In the genomic region with DNA sequence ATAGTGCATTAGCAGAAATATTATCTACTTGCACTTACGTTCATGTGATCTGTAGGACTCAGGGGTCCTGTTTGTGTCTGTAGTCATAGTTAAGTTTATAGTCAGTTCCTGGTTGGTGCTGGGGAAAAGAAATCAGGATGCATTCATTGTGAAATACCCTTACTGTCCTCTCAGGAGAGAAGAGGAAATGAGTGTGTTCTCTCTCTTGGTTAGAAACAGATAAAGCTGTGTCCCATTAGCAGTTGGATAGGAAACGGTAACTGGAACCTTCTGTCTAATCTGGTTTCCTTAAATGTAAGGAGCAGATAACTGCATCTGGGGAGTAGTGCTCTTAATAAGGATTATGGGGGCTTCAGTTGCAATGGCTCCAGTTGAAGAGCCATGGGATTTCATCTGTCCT, we compare ENCODE assay signal across 9 cellular contexts. TPM values are rescaled to one million over a fixed set of nuclear protein-coding genes. Genes with fewer than 3 reads are reported as not detected.
DNase-seq lines count a peak whose midpoint lies in the region; TF ChIP-seq lines count a peak whose summit lies in the region.
"Had no signal": no experiment of that assay in that cellular context is flagged by ENCODE, and none has a peak within 500 bp of the region (broad histone marks: within the 10 kb centered on the region; RNA-seq: fewer than 3 reads in every experiment).

No MANE protein-coding gene starts in this region.

- peaks cover 4 to 32% of the 10 kb centered on the region in 2 experiments for H3K36me3 ChIP-seq in mesenchymal stem cell (ENCODE audit: control insufficient read depth in 1 of 2, insufficient read depth in 2 of 2, low read depth in 1 of 2, low read length in 2 of 2)
- H3K36me3 ChIP-seq in CD4-positive, alpha-beta memory T cell (ENCODE audit: insufficient read depth, low read length): no peaks in the 10 kb centered on the region
- H3K36me3 ChIP-seq in sigmoid colon: no peaks in the 10 kb centered on the region

- POLR2A ChIA-PET in CD4-positive, alpha-beta memory T cell (lab: Charles Lee; ENCODE audit: partially characterized antibody): no interaction called here
- POLR2A ChIA-PET in GM10248 (lab: Yijun Ruan, JAX): no interaction called here

- H2BK120ac ChIP-seq in mesenchymal stem cell (ENCODE audit: low read depth, low read length): no peak overlapping the region

- H3K4me3 ChIP-seq in cardiac fibroblast (replicated peaks in 1 of 2; ENCODE audit: low read depth in 2 of 2, low read length in 2 of 2) (no peak overlapping the region), mesenchymal stem cell (ENCODE audit: insufficient read depth in 1 of 2, low read depth in 1 of 2, low read length in 2 of 2) (no peak overlapping the region), sigmoid colon (no peak overlapping the region)
- no peak overlapping the region for H3K4me3 ChIP-seq in CD4-positive, alpha-beta memory T cell (ENCODE audit: low read length in 2 of 2)

- CTCF ChIA-PET in CD4-positive, alpha-beta memory T cell (lab: Charles Lee; ENCODE audit: partially characterized antibody): no interaction called here
- CTCF ChIA-PET in GM10248 (lab: Yijun Ruan, JAX): interaction anchor here (1.8 kb wide), 2 partner anchors 8 to 9 kb away, joined by 4 to 9 read pairs; a partner anchor contains a TSS

- no peak for TF ChIP-seq EP300 in sigmoid colon (IDR thresholded peaks at IDR 0.05)

- 0% methylated on average over 2 of the region's 2 CpGs for WGBS in mesenchymal stem cell
- 70 to 84% methylated on average over 2 of the region's 2 CpGs for WGBS in sigmoid colon, 2 donors

- H3K23ac ChIP-seq in mesenchymal stem cell (ENCODE audit: low read length in 2 of 2): no peak overlapping the region

- TF ChIP-seq CTCF in cardiac fibroblast (IDR thresholded peaks at IDR 0.05; ENCODE audit: low read depth, low read length) (no peak), GM10248 (IDR thresholded peaks at IDR 0.05; ENCODE audit: control extremely low read depth, extremely low read depth, low read depth, missing control alignments) (no peak), sigmoid colon (IDR thresholded peaks at IDR 0.05) (no peak)

- no peaks in the 10 kb centered on the region for H3K9me3 Mint-ChIP-seq in CD4-positive, alpha-beta memory T cell

- H4K91ac ChIP-seq in mesenchymal stem cell (ENCODE audit: low read length): no peak overlapping the region

- H3K4ac ChIP-seq in mesenchymal stem cell (ENCODE audit: low read depth in 1 of 2, low read length in 2 of 2): no peak overlapping the region

- no peak overlapping the region for H3K27ac Mint-ChIP-seq in CD4-positive, alpha-beta memory T cell

- H2AK5ac ChIP-seq in mesenchymal stem cell (ENCODE audit: low read length, severe bottlenecking): no peak overlapping the region

- peak overlapping the region; percentile 70 for H3K9ac ChIP-seq in mesenchymal stem cell (ENCODE audit: low read length)

- H3K4me3 Mint-ChIP-seq in CD4-positive, alpha-beta memory T cell: no peak overlapping the region

- no peak overlapping the region for H3K18ac ChIP-seq in mesenchymal stem cell (ENCODE audit: low read depth in 1 of 2, low read length in 2 of 2)

- no peak overlapping the region for H2AFZ ChIP-seq in mesenchymal stem cell (ENCODE audit: low read depth, low read length)

- H3K79me1 ChIP-seq in mesenchymal stem cell (replicated peaks; ENCODE audit: low read length, poor library complexity, severe bottlenecking): peaks cover 4% of the 10 kb centered on the region

- no peak overlapping the region for H2BK5ac ChIP-seq in mesenchymal stem cell (ENCODE audit: low read depth, low read length, poor library complexity, severe bottlenecking)

- H4K8ac ChIP-seq in mesenchymal stem cell (ENCODE audit: low read length): no peak overlapping the region

- peaks cover 4 to 17% of the 10 kb centered on the region in 2 donors for H3K36me3 Mint-ChIP-seq in CD4-positive, alpha-beta memory T cell

- H3K27me3 ChIP-seq in mesenchymal stem cell (ENCODE audit: control insufficient read depth in 1 of 2, insufficient read depth in 1 of 2, low read length in 2 of 2) (no peaks in the 10 kb centered on the region), sigmoid colon (no peaks in the 10 kb centered on the region)
- H3K27me3 ChIP-seq in CD4-positive, alpha-beta memory T cell (ENCODE audit: insufficient read depth, low read length): no peaks in the 10 kb centered on the region

- peak overlapping the region; percentile 27 for H3K27ac ChIP-seq in mesenchymal stem cell (ENCODE audit: low read length, poor library complexity, severe bottlenecking)
- H3K27ac ChIP-seq in CD4-positive, alpha-beta memory T cell (ENCODE audit: low read depth, low read length): no peak overlapping the region
- H3K27ac ChIP-seq in sigmoid colon: peak overlapping the region in 2 of 4 donors; percentile 7 to 45

- H3K9me3 ChIP-seq in mesenchymal stem cell (ENCODE audit: control insufficient read depth, low read length): no peaks in the 10 kb centered on the region
- no peaks in the 10 kb centered on the region for H3K9me3 ChIP-seq in CD4-positive, alpha-beta memory T cell (ENCODE audit: control insufficient read depth in 1 of 2, low read length in 2 of 2)
- H3K9me3 ChIP-seq in sigmoid colon: no peaks in the 10 kb centered on the region

- no peak overlapping the region for H3K4me2 ChIP-seq in mesenchymal stem cell (ENCODE audit: low read length, poor library complexity, severe bottlenecking)

- H3K4me1 ChIP-seq in mesenchymal stem cell (ENCODE audit: control insufficient read depth, insufficient read depth, low read depth, low read length) (peaks cover 8% of the 10 kb centered on the region), sigmoid colon (peaks cover 0 to 18% (median 4%) of the 10 kb centered on the region in 4 donors)
- H3K4me1 ChIP-seq in CD4-positive, alpha-beta memory T cell (ENCODE audit: insufficient read depth, low read length): no peaks in the 10 kb centered on the region

- no peak overlapping the region for H2BK12ac ChIP-seq in mesenchymal stem cell (ENCODE audit: low read length in 2 of 2)

- no peaks in the 10 kb centered on the region for H3K27me3 Mint-ChIP-seq in CD4-positive, alpha-beta memory T cell

- intact Hi-C loops in CD4-positive, alpha-beta memory T cell (cut with micrococcal nuclease): no loop called here
- intact Hi-C loops in sigmoid colon (cut with DNase I): no loop called here

- no peak for TF ChIP-seq POLR2A in sigmoid colon (IDR thresholded peaks at IDR 0.05)

- DNase-seq in EH (ENCODE audit: low read depth) (peak; percentile 84), MV-4-11 (lab: John Stamatoyannopoulos, UW) (peak; percentile 93), cardiac fibroblast (ENCODE audit: low read depth in 2 of 2) (peak; percentile 78 to 93), mesenchymal stem cell (peak; percentile 95), NAMALWA (ENCODE audit: low spot score) (no peak), GM10248 (ENCODE audit: extremely low spot score) (no peak), sigmoid colon (no peak)
- no peak for DNase-seq in CD4-positive, alpha-beta memory T cell
- DNase-seq: activated CD4-positive, alpha-beta T cell treated with anti-CD3 and anti-CD28 coated beads for 1 hour had no signal

- H3K4me1 Mint-ChIP-seq in CD4-positive, alpha-beta memory T cell: peaks cover 17 to 24% (median 22%) of the 10 kb centered on the region in 4 donors

- no peak overlapping the region for H3K14ac ChIP-seq in mesenchymal stem cell (ENCODE audit: low read length in 2 of 2)

- H2BK15ac ChIP-seq in mesenchymal stem cell (ENCODE audit: low read depth, poor library complexity, severe bottlenecking): no peak overlapping the region

RNA-seq across cellular contexts. Expression of a gene that starts 8.9 kb away (rescaled TPM):
- 36.2 TPM for polyA plus RNA-seq in mesenchymal stem cell (2013, experiment 1 of 2)
- 35.7 TPM for polyA plus RNA-seq in mesenchymal stem cell (2013, experiment 2 of 2)
- 10 to 100 TPM; 32.8 to 35.7 TPM for total RNA-seq in CD4-positive, alpha-beta memory T cell
- 10 to 100 TPM; 19.0 to 22.6 TPM for polyA plus RNA-seq in CD4-positive, alpha-beta memory T cell
- total RNA-seq in sigmoid colon: 10 to 100 TPM; 30.3 to 49.7 (median 40.2) TPM
- polyA plus RNA-seq in sigmoid colon: 10 to 100 TPM; 15.6 to 21.3 (median 16.3) TPM

RNA-seq across cellular contexts. Expression of a gene that starts 9.6 kb away (rescaled TPM):
- polyA plus RNA-seq in mesenchymal stem cell (2013, experiment 1 of 2): 67.0 TPM
- 67.2 TPM for polyA plus RNA-seq in mesenchymal stem cell (2013, experiment 2 of 2)
- 10 to 100 TPM; 36.4 to 40.7 TPM for total RNA-seq in CD4-positive, alpha-beta memory T cell
- polyA plus RNA-seq in CD4-positive, alpha-beta memory T cell: 10 to 100 TPM in 1 of 2 donors, 1 to 10 TPM in 1; 3.9 to 10.9 TPM
- 10 to 100 TPM; 27.6 to 46.3 (median 33.6) TPM for total RNA-seq in sigmoid colon
- 1 to 10 TPM; 4.6 to 8.9 (median 7.8) TPM for polyA plus RNA-seq in sigmoid colon

Comparison
In these comparisons a context has a peak if more than half of its experiments do, and no peak if none do; other contexts are left out.
1. DNase-seq: peak in EH (single experiment), MV-4-11 (single experiment), cardiac fibroblast (2 of 2) and mesenchymal stem cell (single experiment); none in NAMALWA (single experiment), CD4-positive, alpha-beta memory T cell (0 of 5), GM10248 (single experiment) and sigmoid colon (single experiment).